Comparison of ENCODE assay signal across 21 cellular contexts in genomic region chr3:136631424-136631823, GRCh38.
"Had no signal": no experiment of that assay in that cellular context is flagged by ENCODE, and none has a peak within 500 bp of the region (broad histone marks: within the 10 kb centered on the region; RNA-seq: fewer than 3 reads in every experiment).

No MANE protein-coding gene starts in this region.

- ATAC-seq: activated CD8-positive, alpha-beta T cell treated with anti-CD3 and anti-CD28 coated beads, Interleukin-2, amount 10 ng/mL, durations not matched to agents 7 days and 5 days; activated naive CD4-positive, alpha-beta T cell treated with anti-CD3 and anti-CD28 coated beads, Interleukin-2, amount 50 U/mL, for 72 hours; heart left ventricle; mucosa of descending colon; stimulated activated effector memory CD8-positive, alpha-beta T cell treated with anti-CD3 and anti-CD28 coated beads, Interleukin-12 subunit alpha, Interleukin-12 subunit beta, amount 100 ng/mL, for 72 hours; stimulated activated naive CD8-positive, alpha-beta T cell treated with anti-CD3 and anti-CD28 coated beads, Interleukin-15, amount 100 ng/mL, for 72 hours had no signal

- H3K27me3 Mint-ChIP-seq: naive B cell; stimulated activated naive CD8-positive, alpha-beta T cell treated with anti-CD3 and anti-CD28 coated beads, Interleukin-15, amount 100 ng/mL, for 72 hours had no signal

- H3K27ac Mint-ChIP-seq: activated CD8-positive, alpha-beta T cell treated with anti-CD3 and anti-CD28 coated beads, Interleukin-2, amount 10 ng/mL, durations not matched to agents 7 days and 5 days; activated naive CD4-positive, alpha-beta T cell treated with anti-CD3 and anti-CD28 coated beads, Interleukin-2, amount 50 U/mL, for 72 hours; stimulated activated effector memory CD8-positive, alpha-beta T cell treated with anti-CD3 and anti-CD28 coated beads, Interleukin-12 subunit alpha, Interleukin-12 subunit beta, amount 100 ng/mL, for 72 hours; stimulated activated naive CD8-positive, alpha-beta T cell treated with anti-CD3 and anti-CD28 coated beads, Interleukin-15, amount 100 ng/mL, for 72 hours had no signal

- DNase-seq: activated CD4-positive, alpha-beta T cell treated with anti-CD3 and anti-CD28 coated beads for 1 hour; activated CD4-positive, alpha-beta T cell treated with anti-CD3 and anti-CD28 coated beads, Interleukin-2, amount 50 U/mL, for 1 hour; activated CD8-positive, alpha-beta T cell treated with anti-CD3 and anti-CD28 coated beads, Interleukin-2, amount 10 ng/mL, durations not matched to agents 7 days and 5 days; activated T-cell treated with anti-CD3 and anti-CD28 coated beads, Interleukin-2, amount 50 U/mL, for 1 hour; amniotic stem cell; colonic mucosa; esophagus squamous epithelium; heart left ventricle; mucosa of descending colon; naive B cell; nucleus accumbens; right lobe of liver; small intestine; stimulated activated CD4-positive, alpha-beta T cell treated with anti-CD3 and anti-CD28 coated beads, Interleukin-2, amount 100 ng/mL, for 24 hours; stimulated activated naive CD8-positive, alpha-beta T cell treated with anti-CD3 and anti-CD28 coated beads, Interleukin-15, amount 100 ng/mL, for 72 hours; T-helper 2 cell; tibial artery; WERI-Rb-1 had no signal

- H3K27ac ChIP-seq: colonic mucosa, esophagus squamous epithelium, heart left ventricle, parathyroid adenoma, right lobe of liver, tibial artery, WERI-Rb-1 had no signal

- H3K4me3 Mint-ChIP-seq: activated CD8-positive, alpha-beta T cell treated with anti-CD3 and anti-CD28 coated beads, Interleukin-2, amount 10 ng/mL, durations not matched to agents 7 days and 5 days; naive B cell; stimulated activated effector memory CD8-positive, alpha-beta T cell treated with anti-CD3 and anti-CD28 coated beads, Interleukin-12 subunit alpha, Interleukin-12 subunit beta, amount 100 ng/mL, for 72 hours; stimulated activated naive CD8-positive, alpha-beta T cell treated with anti-CD3 and anti-CD28 coated beads, Interleukin-15, amount 100 ng/mL, for 72 hours had no signal
